In genomic region chr17:79804856-79805696, GRCh38 we compare ENCODE assay signal across 11 cellular contexts. TPM values are rescaled to one million over a fixed set of nuclear protein-coding genes. Genes with fewer than 3 reads are reported as not detected.
DNase-seq lines count a peak whose midpoint lies in the region; ATAC-seq and TF ChIP-seq lines count a peak whose summit lies in the region.
"Had no signal": no experiment of that assay in that cellular context is flagged by ENCODE, and none has a peak within 500 bp of the region (broad histone marks: within the 10 kb centered on the region; RNA-seq: fewer than 3 reads in every experiment).

No MANE protein-coding gene starts in this region.

- DNase-seq in activated CD8-positive, alpha-beta memory T cell treated with anti-CD3 and anti-CD28 coated beads for 24 hours: peak; percentile 60
- DNase-seq in activated CD8-positive, alpha-beta memory T cell treated with anti-CD3 and anti-CD28 coated beads, Interleukin-2, amount 50 U/mL, for 48 hours: no peak
- DNase-seq in activated CD8-positive, alpha-beta memory T cell treated with anti-CD3 and anti-CD28 coated beads, Interleukin-2, amount 10 ng/mL, durations not matched to agents 7 days and 5 days: no peak
- DNase-seq in retina (peak; percentile 36), NK-92 (lab: John Stamatoyannopoulos, UW; ENCODE audit: unreplicated experiment) (no peak), omental fat pad (ENCODE audit: low spot score) (no peak), NCI-H1417 (lab: John Stamatoyannopoulos, UW) (no peak)
- DNase-seq: HCEC 1CT, NCI-H1417 treated with DMSO at 0.1 percent for 48 hours, small intestine had no signal

- peak; percentile 20 for ATAC-seq in HG02885 (IDR thresholded peaks at IDR 0.05; ENCODE audit: poor library complexity, unreplicated experiment)
- ATAC-seq in activated CD8-positive, alpha-beta memory T cell treated with anti-CD3 and anti-CD28 coated beads, Interleukin-2, amount 10 ng/mL, durations not matched to agents 7 days and 5 days: no peak
- no peak for ATAC-seq in omental fat pad (ENCODE audit: low FRiP score)

- no peaks in the 10 kb centered on the region for H3K9me3 Mint-ChIP-seq in activated CD8-positive, alpha-beta memory T cell treated with anti-CD3 and anti-CD28 coated beads, Interleukin-2, amount 10 ng/mL, durations not matched to agents 7 days and 5 days (ENCODE audit: low read depth)

- TF ChIP-seq CTCF in omental fat pad (IDR thresholded peaks at IDR 0.05): no peak

- peak overlapping the region; percentile 75 for H3K27ac Mint-ChIP-seq in activated CD8-positive, alpha-beta memory T cell treated with anti-CD3 and anti-CD28 coated beads, Interleukin-2, amount 10 ng/mL, durations not matched to agents 7 days and 5 days

- peaks cover 8% of the 10 kb centered on the region for H3K36me3 Mint-ChIP-seq in activated CD8-positive, alpha-beta memory T cell treated with anti-CD3 and anti-CD28 coated beads, Interleukin-2, amount 10 ng/mL, durations not matched to agents 7 days and 5 days

- H3K4me3 Mint-ChIP-seq in activated CD8-positive, alpha-beta memory T cell treated with anti-CD3 and anti-CD28 coated beads, Interleukin-2, amount 10 ng/mL, durations not matched to agents 7 days and 5 days: peak overlapping the region; percentile 59

- CTCF ChIA-PET in activated CD8-positive, alpha-beta memory T cell treated with anti-CD3 and anti-CD28 coated beads, Interleukin-2, amount 10 ng/mL, durations not matched to agents 7 days and 5 days (lab: Charles Lee): interaction anchor here (1.1 to 8.4 kb wide), 8 partner anchors 8 to 296 kb away, joined by 3 to 51 read pairs (median 6); partner anchors contain the start of gene GAA

- H3K27me3 Mint-ChIP-seq in activated CD8-positive, alpha-beta memory T cell treated with anti-CD3 and anti-CD28 coated beads, Interleukin-2, amount 10 ng/mL, durations not matched to agents 7 days and 5 days: peaks cover 84% of the 10 kb centered on the region

- peaks cover 32% of the 10 kb centered on the region for H3K4me1 Mint-ChIP-seq in activated CD8-positive, alpha-beta memory T cell treated with anti-CD3 and anti-CD28 coated beads, Interleukin-2, amount 10 ng/mL, durations not matched to agents 7 days and 5 days

RNA-seq across cellular contexts. Expression of gene CBX8, which starts 8.2 kb away (rescaled TPM):
- 1 to 10 TPM; 6.8 to 8.6 TPM for total RNA-seq in activated CD8-positive, alpha-beta memory T cell treated with anti-CD3 and anti-CD28 coated beads, Interleukin-2, amount 10 ng/mL, durations not matched to agents 7 days and 5 days
- total RNA-seq in omental fat pad: 1 to 10 TPM in 2 of 4 donors, under 1 TPM in 2; 0.88 to 2.2 (median 1.2) TPM

RNA-seq across cellular contexts. Expression of gene CBX2, which starts 27.1 kb away (rescaled TPM):
- total RNA-seq in activated CD8-positive, alpha-beta memory T cell treated with anti-CD3 and anti-CD28 coated beads, Interleukin-2, amount 10 ng/mL, durations not matched to agents 7 days and 5 days: 1 to 10 TPM; 5.3 to 6.8 TPM
- total RNA-seq in omental fat pad: 1 to 10 TPM in 2 of 4 donors, under 1 TPM in 2; 0.28 to 5.2 (median 1.5) TPM

RNA-seq across cellular contexts. Expression of gene CBX4, which starts 34.2 kb away (rescaled TPM):
- 10 to 100 TPM; 28.3 to 36.7 TPM for total RNA-seq in activated CD8-positive, alpha-beta memory T cell treated with anti-CD3 and anti-CD28 coated beads, Interleukin-2, amount 10 ng/mL, durations not matched to agents 7 days and 5 days
- total RNA-seq in omental fat pad: 10 to 100 TPM in 2 of 4 donors, 1 to 10 TPM in 2; 5.5 to 16.6 (median 10.6) TPM

Comparison
In these comparisons a context has a peak if more than half of its experiments do, and no peak if none do; other contexts are left out.
1. DNase-seq: peak in activated CD8-positive, alpha-beta memory T cell treated with anti-CD3 and anti-CD28 coated beads for 24 hours (single experiment) and retina (single experiment); none in activated CD8-positive, alpha-beta memory T cell treated with anti-CD3 and anti-CD28 coated beads, Interleukin-2, amount 50 U/mL, for 48 hours (single experiment), activated CD8-positive, alpha-beta memory T cell treated with anti-CD3 and anti-CD28 coated beads, Interleukin-2, amount 10 ng/mL, durations not matched to agents 7 days and 5 days (single experiment), NK-92 (single experiment), omental fat pad (single experiment) and NCI-H1417 (0 of 3).